ENCODE assay signal across 9 cellular contexts in the genomic region with DNA sequence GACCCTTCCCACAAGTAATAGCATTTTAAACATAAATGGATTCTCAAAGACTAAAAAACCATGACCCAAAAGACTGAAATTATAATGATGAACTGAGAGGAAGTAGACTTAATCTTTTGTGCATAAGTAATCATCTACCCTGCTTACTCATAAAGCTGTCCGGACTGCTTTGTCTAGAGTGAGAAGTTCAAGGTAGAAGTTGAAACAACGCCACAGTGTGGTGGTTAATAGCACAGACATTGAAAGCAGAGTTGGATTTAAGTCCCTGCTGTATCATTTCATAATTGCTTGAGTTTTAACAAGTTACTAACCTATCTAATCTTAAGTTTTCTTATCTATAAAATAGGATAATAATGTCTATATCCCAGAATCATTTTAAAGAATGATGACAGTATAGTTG.
DNase-seq lines count a peak whose midpoint lies in the region; ATAC-seq and TF ChIP-seq lines count a peak whose summit lies in the region.
"Had no signal": no experiment of that assay in that cellular context is flagged by ENCODE, and none has a peak within 500 bp of the region (broad histone marks: within the 10 kb centered on the region; RNA-seq: fewer than 3 reads in every experiment).

No MANE protein-coding gene starts in this region.

- no peak for ATAC-seq in HG03097 (IDR thresholded peaks at IDR 0.05; ENCODE audit: low FRiP score, unreplicated experiment)

- no peaks in the 10 kb centered on the region for H3K36me3 Mint-ChIP-seq in nephron progenitor cell (ENCODE audit: low read depth)

- in situ Hi-C loops in astrocyte of the cerebellum (cut with HindIII; ENCODE audit: low sequenced_read_pairs): no loop called here

- no peaks in the 10 kb centered on the region for H3K9me3 Mint-ChIP-seq in nephron progenitor cell

- DNase-seq in DMS 273 (lab: John Stamatoyannopoulos, UW; ENCODE audit: unreplicated experiment) (peak; percentile 53), DMS 273 treated with DMSO at 0.1 percent for 48 hours (lab: John Stamatoyannopoulos, UW) (no peak), M059J (ENCODE audit: low read depth) (peak; percentile 62), astrocyte of the cerebellum (ENCODE audit: low read depth) (peak; percentile 53), nephron progenitor cell (no peak)
- DNase-seq in stimulated activated CD4-positive, alpha-beta T cell treated with anti-CD3 and anti-CD28 coated beads, Interleukin-4, amount 100 ng/mL, for 1 hour: no peak
- no peak for DNase-seq in effector CD4-positive, alpha-beta T cell

- H3K27ac Mint-ChIP-seq in nephron progenitor cell: no peak overlapping the region

- H3K27me3 Mint-ChIP-seq in nephron progenitor cell (ENCODE audit: low read depth, poor library complexity): no peaks in the 10 kb centered on the region

- peaks cover 17% of the 10 kb centered on the region for H3K4me1 Mint-ChIP-seq in nephron progenitor cell

- no peak overlapping the region for H3K4me3 Mint-ChIP-seq in nephron progenitor cell

- H3K4me3 ChIP-seq in astrocyte of the cerebellum (ENCODE audit: low read depth, low read length): no peak overlapping the region
- H3K4me3 ChIP-seq: A549 had no signal

- TF ChIP-seq CTCF in astrocyte of the cerebellum (IDR thresholded peaks at IDR 0.05; ENCODE audit: low read depth, low read length, missing control alignments): peak; percentile 39
- TF ChIP-seq CTCF in nephron progenitor cell (IDR thresholded peaks at IDR 0.05): peak; percentile 35

Comparison
In these comparisons a context has a peak if more than half of its experiments do, and no peak if none do; other contexts are left out.
1. DNase-seq: peak in DMS 273 (single experiment), M059J (single experiment) and astrocyte of the cerebellum (single experiment); none in DMS 273 treated with DMSO at 0.1 percent for 48 hours (single experiment), nephron progenitor cell (single experiment), stimulated activated CD4-positive, alpha-beta T cell treated with anti-CD3 and anti-CD28 coated beads, Interleukin-4, amount 100 ng/mL, for 1 hour (single experiment) and effector CD4-positive, alpha-beta T cell (single experiment).